In genomic region chr12:12115531-12115930, GRCh38 we compare ENCODE assay signal across 21 cellular contexts. TPM values are rescaled to one million over a fixed set of nuclear protein-coding genes. Genes with fewer than 3 reads are reported as not detected.
A peak's percentile ranks its signal among the peaks of the same experiment; 100 is the strongest.
DNase-seq lines count a peak whose midpoint lies in the region; ATAC-seq and TF ChIP-seq lines count a peak whose summit lies in the region.
"Had no signal": no experiment of that assay in that cellular context is flagged by ENCODE, and none has a peak within 500 bp of the region (broad histone marks: within the 10 kb centered on the region; RNA-seq: fewer than 3 reads in every experiment).

No MANE protein-coding gene starts in this region.

- no peak for TF ChIP-seq EP300 in gastroesophageal sphincter (IDR thresholded peaks at IDR 0.05)

- TF ChIP-seq POLR2A in gastroesophageal sphincter (IDR thresholded peaks at IDR 0.05), result no peak

- no peaks in the 10 kb centered on the region for H3K4me1 ChIP-seq in gastroesophageal sphincter

- H3K27me3 ChIP-seq in gastroesophageal sphincter, result no peaks in the 10 kb centered on the region

- H3K27ac ChIP-seq in gastroesophageal sphincter, result no peak overlapping the region
- H3K27ac ChIP-seq: PC-9 had no signal

- 78 to 100% methylated on average over 1 of the region's 4 CpGs for WGBS in gastroesophageal sphincter (ENCODE audit: low coverage in 1 of 2), 2 donors

- H3K36me3 Mint-ChIP-seq in WTC11 (peaks cover 21% of the 10 kb centered on the region), CD14-positive monocyte (no peaks in the 10 kb centered on the region), chondrocyte (ENCODE audit: low read depth) (peaks cover 9% of the 10 kb centered on the region)
- H3K36me3 Mint-ChIP-seq in activated CD4-positive, alpha-beta T cell treated with anti-CD3 and anti-CD28 coated beads, Interleukin-2, amount 10 ng/mL, durations not matched to agents 24 days and 14 days (ENCODE audit: low read depth), result no peaks in the 10 kb centered on the region

- TF ChIP-seq CTCF in WTC11 (IDR thresholded peaks at IDR 0.05) (no peak), gastroesophageal sphincter (IDR thresholded peaks at IDR 0.05) (no peak), CD14-positive monocyte (IDR thresholded peaks at IDR 0.05) (no peak), chondrocyte (IDR thresholded peaks at IDR 0.05) (no peak)

- CTCF ChIA-PET in WTC11 (lab: Charles Lee), result no interaction called here

- H3K4me1 Mint-ChIP-seq in WTC11 (no peaks in the 10 kb centered on the region), CD14-positive monocyte (no peaks in the 10 kb centered on the region), chondrocyte (ENCODE audit: low read depth) (no peaks in the 10 kb centered on the region)
- no peaks in the 10 kb centered on the region for H3K4me1 Mint-ChIP-seq in activated CD4-positive, alpha-beta T cell treated with anti-CD3 and anti-CD28 coated beads, Interleukin-2, amount 10 ng/mL, durations not matched to agents 24 days and 14 days
- H3K4me1 Mint-ChIP-seq: B cell had no signal

- DNase-seq in WTC11 (ENCODE audit: low spot score), result no peak
- DNase-seq in midbrain (lab: John Stamatoyannopoulos, UW), result peak; percentile 24
- DNase-seq in sciatic nerve (ENCODE audit: low spot score), result no peak
- DNase-seq in CD14-positive monocyte (ENCODE audit: low spot score), result no peak
- no peak for DNase-seq in effector CD4-positive, alpha-beta T cell
- no peak for DNase-seq in activated CD4-positive, alpha-beta T cell treated with anti-CD3 and anti-CD28 coated beads, Interleukin-2, amount 10 ng/mL, durations not matched to agents 24 days and 14 days
- no peak for DNase-seq in chondrocyte (ENCODE audit: low spot score)
- DNase-seq: EL, GF-D8, KBM-7, NCI-H1105, NCI-H146, NCI-H2029, NCI-H2227 treated with DMSO at 0.1 percent for 48 hours, NCI-H510A, PC-9, RPMI8226 had no signal

- H3K4me3 Mint-ChIP-seq in WTC11, result no peak overlapping the region
- no peak overlapping the region for H3K4me3 Mint-ChIP-seq in CD14-positive monocyte
- H3K4me3 Mint-ChIP-seq in activated CD4-positive, alpha-beta T cell treated with anti-CD3 and anti-CD28 coated beads, Interleukin-2, amount 10 ng/mL, durations not matched to agents 24 days and 14 days, result no peak overlapping the region
- no peak overlapping the region for H3K4me3 Mint-ChIP-seq in chondrocyte (ENCODE audit: unreplicated experiment)
- H3K4me3 Mint-ChIP-seq: B cell had no signal

- H3K36me3 ChIP-seq in gastroesophageal sphincter, result peaks cover 0 to 30% of the 10 kb centered on the region in 2 donors

- peak overlapping the region; percentile 34 for H3K27ac Mint-ChIP-seq in WTC11
- H3K27ac Mint-ChIP-seq in CD14-positive monocyte, result no peak overlapping the region
- no peak overlapping the region for H3K27ac Mint-ChIP-seq in activated CD4-positive, alpha-beta T cell treated with anti-CD3 and anti-CD28 coated beads, Interleukin-2, amount 10 ng/mL, durations not matched to agents 24 days and 14 days
- no peak overlapping the region for H3K27ac Mint-ChIP-seq in chondrocyte (ENCODE audit: unreplicated experiment)
- H3K27ac Mint-ChIP-seq: B cell had no signal

- no peaks in the 10 kb centered on the region for H3K9me3 ChIP-seq in gastroesophageal sphincter

- H3K9me3 Mint-ChIP-seq in WTC11, result no peaks in the 10 kb centered on the region
- H3K9me3 Mint-ChIP-seq in CD14-positive monocyte, result peaks cover 4 to 14% (median 7%) of the 10 kb centered on the region in 7 donors
- no peaks in the 10 kb centered on the region for H3K9me3 Mint-ChIP-seq in activated CD4-positive, alpha-beta T cell treated with anti-CD3 and anti-CD28 coated beads, Interleukin-2, amount 10 ng/mL, durations not matched to agents 24 days and 14 days
- H3K9me3 Mint-ChIP-seq in chondrocyte (ENCODE audit: low read depth), result no peaks in the 10 kb centered on the region

- POLR2A ChIA-PET in WTC11 (lab: Charles Lee), result no interaction called here

- H3K4me3 ChIP-seq in gastroesophageal sphincter, result no peak overlapping the region
- H3K4me3 ChIP-seq: PC-9 had no signal

- intact Hi-C loops in sciatic nerve (cut with DNase I) (no loop called here), CD14-positive monocyte (cut with micrococcal nuclease) (no loop called here)
- intact Hi-C loops in activated CD4-positive, alpha-beta T cell treated with anti-CD3 and anti-CD28 coated beads, Interleukin-2, amount 10 ng/mL, durations not matched to agents 24 days and 14 days (cut with micrococcal nuclease), result no loop called here

- H3K27me3 Mint-ChIP-seq in WTC11 (ENCODE audit: low read depth), result no peaks in the 10 kb centered on the region
- H3K27me3 Mint-ChIP-seq in CD14-positive monocyte (ENCODE audit: low read depth in 3 of 3), result peaks cover 0 to 5% (median 0%) of the 10 kb centered on the region in 3 donors
- H3K27me3 Mint-ChIP-seq in activated CD4-positive, alpha-beta T cell treated with anti-CD3 and anti-CD28 coated beads, Interleukin-2, amount 10 ng/mL, durations not matched to agents 24 days and 14 days, result peaks cover 1% of the 10 kb centered on the region
- H3K27me3 Mint-ChIP-seq in chondrocyte (ENCODE audit: low read depth), result no peaks in the 10 kb centered on the region
- H3K27me3 Mint-ChIP-seq: B cell had no signal

- ATAC-seq in WTC11 (no peak), gastroesophageal sphincter (peak; percentile 48), sciatic nerve (peak; percentile 78)

TF ChIP-seq in WTC11, 78 proteins besides CTCF, POLR2A, EP300 and RAD21:
- TF ChIP-seq ATF2 (CRISPR knock-in tag; IDR thresholded peaks at IDR 0.05; ENCODE audit: borderline replicate concordance, low read depth), result no peak

RNA-seq across cellular contexts. Expression of gene BCL2L14, which starts 44.8 kb away (rescaled TPM):
- total RNA-seq in WTC11 (2021) (0.87 to 0.94 TPM (median 0.90 TPM) in 3 replicates), gastroesophageal sphincter (1 to 10 TPM in 1 of 4 donors, not detected in 3; 1.2 TPM), sciatic nerve (not detected), chondrocyte (not detected in 3 replicates)
- polyA plus RNA-seq in CD14-positive monocyte, result not detected
- 13.0 and 14.2 TPM in 2 replicates for total RNA-seq in activated CD4-positive, alpha-beta T cell treated with anti-CD3 and anti-CD28 coated beads, Interleukin-2, amount 10 ng/mL, durations not matched to agents 24 days and 14 days
- total RNA-seq: B cell, H4, HT1080 had no signal
